16 cellular contexts compared by ENCODE assay signal in genomic region chr10:52865213-52865612, GRCh38.
"Had no signal": no experiment of that assay in that cellular context is flagged by ENCODE, and none has a peak within 500 bp of the region (broad histone marks: within the 10 kb centered on the region; RNA-seq: fewer than 3 reads in every experiment).

No MANE protein-coding gene starts in this region.

- H3K4me2 ChIP-seq: neural progenitor cell had no signal

- H3K4me1 Mint-ChIP-seq: activated CD4-positive, alpha-beta memory T cell treated with anti-CD3 and anti-CD28 coated beads, Interleukin-2, amount 10 ng/mL, durations not matched to agents 7 days and 5 days; activated CD4-positive, alpha-beta T cell treated with anti-CD3 and anti-CD28 coated beads for 36 hours; activated CD8-positive, alpha-beta memory T cell treated with anti-CD3 and anti-CD28 coated beads, Interleukin-2, amount 10 ng/mL, durations not matched to agents 7 days and 5 days; activated naive CD8-positive, alpha-beta T cell treated with anti-CD3 and anti-CD28 coated beads for 36 hours; naive B cell; stimulated activated naive B cell treated with anti-CD40 and anti-IgM and Interleukin-4, amounts not matched to agents 10 μg/mL and 1 μg/mL and 100 μg/mL, for 72 hours had no signal

- H3K27ac Mint-ChIP-seq: activated CD4-positive, alpha-beta memory T cell treated with anti-CD3 and anti-CD28 coated beads, Interleukin-2, amount 10 ng/mL, durations not matched to agents 7 days and 5 days; activated CD4-positive, alpha-beta T cell treated with anti-CD3 and anti-CD28 coated beads for 36 hours; activated CD8-positive, alpha-beta memory T cell treated with anti-CD3 and anti-CD28 coated beads, Interleukin-2, amount 10 ng/mL, durations not matched to agents 7 days and 5 days; activated naive CD8-positive, alpha-beta T cell treated with anti-CD3 and anti-CD28 coated beads for 36 hours; naive B cell; stimulated activated naive B cell treated with anti-CD40 and anti-IgM and Interleukin-4, amounts not matched to agents 10 μg/mL and 1 μg/mL and 100 μg/mL, for 72 hours had no signal

- DNase-seq: activated CD4-positive, alpha-beta memory T cell treated with anti-CD3 and anti-CD28 coated beads, Interleukin-2, amount 10 ng/mL, durations not matched to agents 7 days and 5 days; activated CD4-positive, alpha-beta T cell treated with anti-CD3 and anti-CD28 coated beads for 36 hours; activated CD8-positive, alpha-beta memory T cell treated with anti-CD3 and anti-CD28 coated beads, Interleukin-2, amount 10 ng/mL, durations not matched to agents 7 days and 5 days; activated naive CD8-positive, alpha-beta T cell treated with anti-CD3 and anti-CD28 coated beads for 36 hours; glutamatergic neuron; hypothalamus; naive B cell; sigmoid colon; stimulated activated naive B cell treated with anti-CD40 and anti-IgM and Interleukin-4, amounts not matched to agents 10 μg/mL and 1 μg/mL and 100 μg/mL, for 72 hours; thyroid gland; uterus had no signal

- H3K9ac ChIP-seq: neural progenitor cell had no signal

- ATAC-seq: activated CD4-positive, alpha-beta T cell treated with anti-CD3 and anti-CD28 coated beads for 36 hours; activated CD8-positive, alpha-beta memory T cell treated with anti-CD3 and anti-CD28 coated beads, Interleukin-2, amount 10 ng/mL, durations not matched to agents 7 days and 5 days; left lobe of liver; stimulated activated naive B cell treated with anti-CD40 and anti-IgM and Interleukin-4, amounts not matched to agents 10 μg/mL and 1 μg/mL and 100 μg/mL, for 72 hours had no signal

- H3K9me3 ChIP-seq: pancreas, sigmoid colon, thyroid gland, uterus had no signal

- H3K36me3 Mint-ChIP-seq: activated CD8-positive, alpha-beta memory T cell treated with anti-CD3 and anti-CD28 coated beads, Interleukin-2, amount 10 ng/mL, durations not matched to agents 7 days and 5 days; activated naive CD8-positive, alpha-beta T cell treated with anti-CD3 and anti-CD28 coated beads for 36 hours; stimulated activated naive B cell treated with anti-CD40 and anti-IgM and Interleukin-4, amounts not matched to agents 10 μg/mL and 1 μg/mL and 100 μg/mL, for 72 hours had no signal

- H3K27me3 ChIP-seq: breast epithelium, neural progenitor cell, pancreas, sigmoid colon, thyroid gland, uterus had no signal

- H3K27ac ChIP-seq: breast epithelium, coronary artery, neural progenitor cell, pancreas, sigmoid colon, thyroid gland, uterus had no signal

- H2AFZ ChIP-seq: neural progenitor cell had no signal

- H3K4me3 Mint-ChIP-seq: activated CD4-positive, alpha-beta memory T cell treated with anti-CD3 and anti-CD28 coated beads, Interleukin-2, amount 10 ng/mL, durations not matched to agents 7 days and 5 days; activated CD4-positive, alpha-beta T cell treated with anti-CD3 and anti-CD28 coated beads for 36 hours; activated CD8-positive, alpha-beta memory T cell treated with anti-CD3 and anti-CD28 coated beads, Interleukin-2, amount 10 ng/mL, durations not matched to agents 7 days and 5 days; activated naive CD8-positive, alpha-beta T cell treated with anti-CD3 and anti-CD28 coated beads for 36 hours; naive B cell; neural progenitor cell; stimulated activated naive B cell treated with anti-CD40 and anti-IgM and Interleukin-4, amounts not matched to agents 10 μg/mL and 1 μg/mL and 100 μg/mL, for 72 hours had no signal

- H3K36me3 ChIP-seq: breast epithelium, neural progenitor cell, pancreas, sigmoid colon, thyroid gland, uterus had no signal

- H3K4me3 ChIP-seq: breast epithelium, coronary artery, neural progenitor cell, pancreas, sigmoid colon, thyroid gland, uterus had no signal

- H3K4me1 ChIP-seq: breast epithelium, neural progenitor cell, pancreas, sigmoid colon, thyroid gland, uterus had no signal

- H3K27me3 Mint-ChIP-seq: activated CD4-positive, alpha-beta memory T cell treated with anti-CD3 and anti-CD28 coated beads, Interleukin-2, amount 10 ng/mL, durations not matched to agents 7 days and 5 days; activated CD4-positive, alpha-beta T cell treated with anti-CD3 and anti-CD28 coated beads for 36 hours; activated CD8-positive, alpha-beta memory T cell treated with anti-CD3 and anti-CD28 coated beads, Interleukin-2, amount 10 ng/mL, durations not matched to agents 7 days and 5 days; activated naive CD8-positive, alpha-beta T cell treated with anti-CD3 and anti-CD28 coated beads for 36 hours; naive B cell; stimulated activated naive B cell treated with anti-CD40 and anti-IgM and Interleukin-4, amounts not matched to agents 10 μg/mL and 1 μg/mL and 100 μg/mL, for 72 hours had no signal
